1 cellular context compared by ENCODE assay signal in the genomic region with DNA sequence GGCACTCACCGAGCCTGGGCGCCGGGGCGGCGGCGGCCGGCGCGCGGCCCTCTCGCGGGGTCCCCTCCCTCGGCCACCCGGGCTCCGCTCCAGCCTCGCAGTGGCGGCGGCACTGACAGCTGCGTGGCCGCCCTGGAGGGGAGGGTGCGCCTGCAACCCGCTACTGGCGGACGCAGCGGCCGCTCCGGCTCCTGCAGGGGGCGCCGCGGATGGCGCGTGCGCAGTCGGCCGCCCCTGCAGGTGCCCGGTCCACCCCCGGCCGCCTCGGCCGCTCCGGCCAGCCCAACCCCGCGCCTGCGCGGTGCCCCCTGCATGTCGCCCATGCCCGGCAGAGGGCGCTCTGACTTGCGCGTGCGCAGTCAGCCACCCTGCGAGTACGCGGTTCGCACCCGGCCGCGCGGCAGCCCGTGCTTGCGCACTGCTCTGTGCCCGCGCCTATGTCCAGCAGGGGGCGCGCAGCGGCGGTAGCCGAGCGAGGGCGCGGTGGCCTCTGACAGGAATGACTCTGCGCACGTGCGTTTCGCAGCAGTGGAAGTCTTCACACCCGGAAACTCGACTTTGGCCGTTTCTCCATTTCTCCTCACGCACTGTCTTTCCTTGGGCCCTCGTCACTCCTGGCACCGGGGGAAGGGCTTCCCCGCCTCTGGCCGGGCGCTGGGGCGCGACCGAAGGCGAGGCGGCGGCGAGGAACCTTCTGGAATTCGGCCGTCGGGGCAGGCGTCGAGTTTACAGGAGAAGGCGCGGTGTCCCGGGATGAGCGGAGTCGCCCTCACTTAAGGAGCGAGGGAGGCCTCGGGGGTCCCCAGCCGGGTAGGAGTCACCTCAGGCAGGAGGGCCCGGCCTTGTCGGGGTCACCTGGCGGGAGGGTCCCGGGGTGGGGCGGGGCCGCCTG.
TF ChIP-seq lines count a peak whose summit lies in the region.

A gene (minus strand): TSS at position 165 of the 892 bp plus-strand sequence. CDS start 14,262 bp downstream, outside the sequence.

TF ChIP-seq in HepG2, 621 proteins besides CTCF, POLR2A, EP300 and RAD21 (continued from another document and continues in another):
- TF ChIP-seq WIZ (CRISPR knock-in tag; IDR thresholded peaks at IDR 0.05) = peak; percentile 80; the same call in 1 of the 2 replicates
- no peak for TF ChIP-seq RFX1 (IDR thresholded peaks at IDR 0.05)
- TF ChIP-seq, protein P1, sequence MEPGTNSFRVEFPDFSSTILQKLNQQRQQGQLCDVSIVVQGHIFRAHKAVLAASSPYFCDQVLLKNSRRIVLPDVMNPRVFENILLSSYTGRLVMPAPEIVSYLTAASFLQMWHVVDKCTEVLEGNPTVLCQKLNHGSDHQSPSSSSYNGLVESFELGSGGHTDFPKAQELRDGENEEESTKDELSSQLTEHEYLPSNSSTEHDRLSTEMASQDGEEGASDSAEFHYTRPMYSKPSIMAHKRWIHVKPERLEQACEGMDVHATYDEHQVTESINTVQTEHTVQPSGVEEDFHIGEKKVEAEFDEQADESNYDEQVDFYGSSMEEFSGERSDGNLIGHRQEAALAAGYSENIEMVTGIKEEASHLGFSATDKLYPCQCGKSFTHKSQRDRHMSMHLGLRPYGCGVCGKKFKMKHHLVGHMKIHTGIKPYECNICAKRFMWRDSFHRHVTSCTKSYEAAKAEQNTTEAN (CRISPR knock-in tag; conservative IDR thresholded peaks at IDR 0.05) = peak; percentile 93
- TF ChIP-seq ZNF772 (CRISPR knock-in tag; IDR thresholded peaks at IDR 0.05) = peak; percentile 86; the same call in 1 of the 2 replicates
- peak; percentile 86 for TF ChIP-seq JDP2 (CRISPR knock-in tag; IDR thresholded peaks at IDR 0.05; ENCODE audit: borderline replicate concordance)
- TF ChIP-seq RBAK (CRISPR knock-in tag; IDR thresholded peaks at IDR 0.05) = no peak
- no peak for TF ChIP-seq LCORL (IDR thresholded peaks at IDR 0.05)
- peak; percentile 85 for TF ChIP-seq LCORL (CRISPR knock-in tag; IDR thresholded peaks at IDR 0.05)
- TF ChIP-seq, protein P2, sequence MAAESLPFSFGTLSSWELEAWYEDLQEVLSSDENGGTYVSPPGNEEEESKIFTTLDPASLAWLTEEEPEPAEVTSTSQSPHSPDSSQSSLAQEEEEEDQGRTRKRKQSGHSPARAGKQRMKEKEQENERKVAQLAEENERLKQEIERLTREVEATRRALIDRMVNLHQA (CRISPR knock-in tag; IDR thresholded peaks at IDR 0.05) = no peak
- 0 out of 2 replicates have a peak, but pooled peaks have one; percentile 8 for TF ChIP-seq KDM1A (CRISPR knock-in tag; IDR thresholded peaks at IDR 0.05)
- peak; percentile 74 for TF ChIP-seq BCL6 (CRISPR knock-in tag; IDR thresholded peaks at IDR 0.05)
- TF ChIP-seq NFE2L2 (IDR thresholded peaks at IDR 0.05; ENCODE audit: low read length) = no peak
- no peak for TF ChIP-seq ZNF816 (CRISPR knock-in tag; IDR thresholded peaks at IDR 0.05; ENCODE audit: borderline replicate concordance)
- peak; percentile 85 for TF ChIP-seq SAP130 (CRISPR knock-in tag; IDR thresholded peaks at IDR 0.05; ENCODE audit: low read depth)
- TF ChIP-seq CCDC6 (CRISPR knock-in tag; IDR thresholded peaks at IDR 0.05) = peak; percentile 98
- no peak for TF ChIP-seq ATAD3A (CRISPR knock-in tag; IDR thresholded peaks at IDR 0.05)
- TF ChIP-seq ZNF431 (CRISPR knock-in tag; IDR thresholded peaks at IDR 0.05; ENCODE audit: borderline replicate concordance, low read depth) = peak; percentile 88; the same call in 1 of the 2 replicates
- TF ChIP-seq, protein P3, sequence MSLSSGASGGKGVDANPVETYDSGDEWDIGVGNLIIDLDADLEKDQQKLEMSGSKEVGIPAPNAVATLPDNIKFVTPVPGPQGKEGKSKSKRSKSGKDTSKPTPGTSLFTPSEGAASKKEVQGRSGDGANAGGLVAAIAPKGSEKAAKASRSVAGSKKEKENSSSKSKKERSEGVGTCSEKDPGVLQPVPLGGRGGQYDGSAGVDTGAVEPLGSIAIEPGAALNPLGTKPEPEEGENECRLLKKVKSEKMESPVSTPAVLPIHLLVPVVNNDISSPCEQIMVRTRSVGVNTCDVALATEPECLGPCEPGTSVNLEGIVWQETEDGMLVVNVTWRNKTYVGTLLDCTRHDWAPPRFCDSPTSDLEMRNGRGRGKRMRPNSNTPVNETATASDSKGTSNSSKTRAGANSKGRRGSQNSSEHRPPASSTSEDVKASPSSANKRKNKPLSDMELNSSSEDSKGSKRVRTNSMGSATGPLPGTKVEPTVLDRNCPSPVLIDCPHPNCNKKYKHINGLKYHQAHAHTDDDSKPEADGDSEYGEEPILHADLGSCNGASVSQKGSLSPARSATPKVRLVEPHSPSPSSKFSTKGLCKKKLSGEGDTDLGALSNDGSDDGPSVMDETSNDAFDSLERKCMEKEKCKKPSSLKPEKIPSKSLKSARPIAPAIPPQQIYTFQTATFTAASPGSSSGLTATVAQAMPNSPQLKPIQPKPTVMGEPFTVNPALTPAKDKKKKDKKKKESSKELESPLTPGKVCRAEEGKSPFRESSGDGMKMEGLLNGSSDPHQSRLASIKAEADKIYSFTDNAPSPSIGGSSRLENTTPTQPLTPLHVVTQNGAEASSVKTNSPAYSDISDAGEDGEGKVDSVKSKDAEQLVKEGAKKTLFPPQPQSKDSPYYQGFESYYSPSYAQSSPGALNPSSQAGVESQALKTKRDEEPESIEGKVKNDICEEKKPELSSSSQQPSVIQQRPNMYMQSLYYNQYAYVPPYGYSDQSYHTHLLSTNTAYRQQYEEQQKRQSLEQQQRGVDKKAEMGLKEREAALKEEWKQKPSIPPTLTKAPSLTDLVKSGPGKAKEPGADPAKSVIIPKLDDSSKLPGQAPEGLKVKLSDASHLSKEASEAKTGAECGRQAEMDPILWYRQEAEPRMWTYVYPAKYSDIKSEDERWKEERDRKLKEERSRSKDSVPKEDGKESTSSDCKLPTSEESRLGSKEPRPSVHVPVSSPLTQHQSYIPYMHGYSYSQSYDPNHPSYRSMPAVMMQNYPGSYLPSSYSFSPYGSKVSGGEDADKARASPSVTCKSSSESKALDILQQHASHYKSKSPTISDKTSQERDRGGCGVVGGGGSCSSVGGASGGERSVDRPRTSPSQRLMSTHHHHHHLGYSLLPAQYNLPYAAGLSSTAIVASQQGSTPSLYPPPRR (CRISPR knock-in tag; IDR thresholded peaks at IDR 0.05; ENCODE audit: borderline replicate concordance) = peak; percentile 67
- TF ChIP-seq NBN (conservative IDR thresholded peaks at IDR 0.05) = no peak
- peak; percentile 97 for TF ChIP-seq BHLHE40 (IDR thresholded peaks at IDR 0.05; ENCODE audit: low read length)
- peak; percentile 81; the same call in 1 of the 2 replicates for TF ChIP-seq ZNF180 (CRISPR knock-in tag; IDR thresholded peaks at IDR 0.05; ENCODE audit: borderline replicate concordance, low read depth)
- TF ChIP-seq SALL1 (CRISPR knock-in tag; IDR thresholded peaks at IDR 0.05) = peak; percentile 98
- TF ChIP-seq GPN1 (CRISPR knock-in tag; IDR thresholded peaks at IDR 0.05; ENCODE audit: borderline replicate concordance) = no peak; the same call in 1 of the 2 replicates
- TF ChIP-seq ZNF484 (CRISPR knock-in tag; IDR thresholded peaks at IDR 0.05; ENCODE audit: borderline replicate concordance, low read depth) = peak; percentile 91; the same call in 1 of the 2 replicates
- no peak for TF ChIP-seq NR2F2 (IDR thresholded peaks at IDR 0.05; ENCODE audit: borderline replicate concordance, low read depth)
- TF ChIP-seq, protein P4, sequence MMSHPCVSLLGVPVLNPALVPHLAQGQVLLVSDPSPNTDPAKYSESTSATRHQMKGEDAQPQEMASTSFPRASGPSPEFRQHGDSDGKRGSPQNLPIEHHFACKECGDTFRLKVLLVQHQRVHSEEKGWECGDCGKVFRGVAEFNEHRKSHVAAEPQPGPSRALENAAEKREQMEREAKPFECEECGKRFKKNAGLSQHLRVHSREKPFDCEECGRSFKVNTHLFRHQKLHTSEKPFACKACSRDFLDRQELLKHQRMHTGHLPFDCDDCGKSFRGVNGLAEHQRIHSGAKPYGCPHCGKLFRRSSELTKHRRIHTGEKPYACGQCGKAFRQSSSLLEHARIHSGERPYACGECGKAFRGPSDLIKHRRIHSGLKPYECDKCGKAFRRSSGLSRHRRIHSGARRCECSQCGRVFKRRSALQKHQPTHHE (CRISPR knock-in tag; IDR thresholded peaks at IDR 0.05; ENCODE audit: borderline replicate concordance) = peak; percentile 98; the same call in 1 of the 2 replicates
- TF ChIP-seq RFX3 (CRISPR knock-in tag; IDR thresholded peaks at IDR 0.05) = no peak
- TF ChIP-seq, protein P5, sequence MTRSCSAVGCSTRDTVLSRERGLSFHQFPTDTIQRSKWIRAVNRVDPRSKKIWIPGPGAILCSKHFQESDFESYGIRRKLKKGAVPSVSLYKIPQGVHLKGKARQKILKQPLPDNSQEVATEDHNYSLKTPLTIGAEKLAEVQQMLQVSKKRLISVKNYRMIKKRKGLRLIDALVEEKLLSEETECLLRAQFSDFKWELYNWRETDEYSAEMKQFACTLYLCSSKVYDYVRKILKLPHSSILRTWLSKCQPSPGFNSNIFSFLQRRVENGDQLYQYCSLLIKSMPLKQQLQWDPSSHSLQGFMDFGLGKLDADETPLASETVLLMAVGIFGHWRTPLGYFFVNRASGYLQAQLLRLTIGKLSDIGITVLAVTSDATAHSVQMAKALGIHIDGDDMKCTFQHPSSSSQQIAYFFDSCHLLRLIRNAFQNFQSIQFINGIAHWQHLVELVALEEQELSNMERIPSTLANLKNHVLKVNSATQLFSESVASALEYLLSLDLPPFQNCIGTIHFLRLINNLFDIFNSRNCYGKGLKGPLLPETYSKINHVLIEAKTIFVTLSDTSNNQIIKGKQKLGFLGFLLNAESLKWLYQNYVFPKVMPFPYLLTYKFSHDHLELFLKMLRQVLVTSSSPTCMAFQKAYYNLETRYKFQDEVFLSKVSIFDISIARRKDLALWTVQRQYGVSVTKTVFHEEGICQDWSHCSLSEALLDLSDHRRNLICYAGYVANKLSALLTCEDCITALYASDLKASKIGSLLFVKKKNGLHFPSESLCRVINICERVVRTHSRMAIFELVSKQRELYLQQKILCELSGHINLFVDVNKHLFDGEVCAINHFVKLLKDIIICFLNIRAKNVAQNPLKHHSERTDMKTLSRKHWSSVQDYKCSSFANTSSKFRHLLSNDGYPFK (CRISPR knock-in tag; IDR thresholded peaks at IDR 0.05; ENCODE audit: borderline replicate concordance) = peak; percentile 85; the same call in 1 of the 2 replicates
- TF ChIP-seq ZNF235 (CRISPR knock-in tag; IDR thresholded peaks at IDR 0.05; ENCODE audit: borderline replicate concordance) = peak; percentile 97
- TF ChIP-seq, protein P6, sequence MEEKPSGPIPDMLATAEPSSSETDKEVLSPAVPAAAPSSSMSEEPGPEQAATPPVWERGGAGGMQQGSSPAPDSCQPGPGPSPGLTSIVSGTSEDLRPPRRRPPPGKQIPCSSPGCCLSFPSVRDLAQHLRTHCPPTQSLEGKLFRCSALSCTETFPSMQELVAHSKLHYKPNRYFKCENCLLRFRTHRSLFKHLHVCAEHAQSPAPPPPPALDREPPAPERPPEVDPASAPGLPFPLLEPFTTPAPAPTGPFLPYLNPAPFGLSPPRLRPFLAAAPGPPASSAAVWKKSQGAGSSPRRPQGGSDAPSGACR (CRISPR knock-in tag; IDR thresholded peaks at IDR 0.05) = 0 out of 2 replicates have a peak, but pooled peaks have one; percentile 75
- TF ChIP-seq, protein P7, sequence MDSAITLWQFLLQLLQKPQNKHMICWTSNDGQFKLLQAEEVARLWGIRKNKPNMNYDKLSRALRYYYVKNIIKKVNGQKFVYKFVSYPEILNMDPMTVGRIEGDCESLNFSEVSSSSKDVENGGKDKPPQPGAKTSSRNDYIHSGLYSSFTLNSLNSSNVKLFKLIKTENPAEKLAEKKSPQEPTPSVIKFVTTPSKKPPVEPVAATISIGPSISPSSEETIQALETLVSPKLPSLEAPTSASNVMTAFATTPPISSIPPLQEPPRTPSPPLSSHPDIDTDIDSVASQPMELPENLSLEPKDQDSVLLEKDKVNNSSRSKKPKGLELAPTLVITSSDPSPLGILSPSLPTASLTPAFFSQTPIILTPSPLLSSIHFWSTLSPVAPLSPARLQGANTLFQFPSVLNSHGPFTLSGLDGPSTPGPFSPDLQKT (CRISPR knock-in tag; IDR thresholded peaks at IDR 0.05; ENCODE audit: borderline replicate concordance) = peak; percentile 86; the same call in 1 of the 2 replicates
- TF ChIP-seq ZNF251 (CRISPR knock-in tag; IDR thresholded peaks at IDR 0.05) = peak; percentile 98
- TF ChIP-seq, protein P8, sequence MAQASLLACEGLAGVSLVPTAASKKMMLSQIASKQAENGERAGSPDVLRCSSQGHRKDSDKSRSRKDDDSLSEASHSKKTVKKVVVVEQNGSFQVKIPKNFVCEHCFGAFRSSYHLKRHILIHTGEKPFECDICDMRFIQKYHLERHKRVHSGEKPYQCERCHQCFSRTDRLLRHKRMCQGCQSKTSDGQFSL (CRISPR knock-in tag; IDR thresholded peaks at IDR 0.05) = peak; percentile 78; the same call in 1 of the 2 replicates
- peak; percentile 84; the same call in 1 of the 2 replicates for TF ChIP-seq TP53 (CRISPR knock-in tag; conservative IDR thresholded peaks at IDR 0.05)
- TF ChIP-seq, protein P9, sequence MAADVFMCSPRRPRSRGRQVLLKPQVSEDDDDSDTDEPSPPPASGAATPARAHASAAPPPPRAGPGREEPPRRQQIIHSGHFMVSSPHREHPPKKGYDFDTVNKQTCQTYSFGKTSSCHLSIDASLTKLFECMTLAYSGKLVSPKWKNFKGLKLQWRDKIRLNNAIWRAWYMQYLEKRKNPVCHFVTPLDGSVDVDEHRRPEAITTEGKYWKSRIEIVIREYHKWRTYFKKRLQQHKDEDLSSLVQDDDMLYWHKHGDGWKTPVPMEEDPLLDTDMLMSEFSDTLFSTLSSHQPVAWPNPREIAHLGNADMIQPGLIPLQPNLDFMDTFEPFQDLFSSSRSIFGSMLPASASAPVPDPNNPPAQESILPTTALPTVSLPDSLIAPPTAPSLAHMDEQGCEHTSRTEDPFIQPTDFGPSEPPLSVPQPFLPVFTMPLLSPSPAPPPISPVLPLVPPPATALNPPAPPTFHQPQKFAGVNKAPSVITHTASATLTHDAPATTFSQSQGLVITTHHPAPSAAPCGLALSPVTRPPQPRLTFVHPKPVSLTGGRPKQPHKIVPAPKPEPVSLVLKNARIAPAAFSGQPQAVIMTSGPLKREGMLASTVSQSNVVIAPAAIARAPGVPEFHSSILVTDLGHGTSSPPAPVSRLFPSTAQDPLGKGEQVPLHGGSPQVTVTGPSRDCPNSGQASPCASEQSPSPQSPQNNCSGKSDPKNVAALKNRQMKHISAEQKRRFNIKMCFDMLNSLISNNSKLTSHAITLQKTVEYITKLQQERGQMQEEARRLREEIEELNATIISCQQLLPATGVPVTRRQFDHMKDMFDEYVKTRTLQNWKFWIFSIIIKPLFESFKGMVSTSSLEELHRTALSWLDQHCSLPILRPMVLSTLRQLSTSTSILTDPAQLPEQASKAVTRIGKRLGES (CRISPR knock-in tag; IDR thresholded peaks at IDR 0.05; ENCODE audit: borderline replicate concordance) = peak; percentile 93
- TF ChIP-seq ZNF337 (CRISPR knock-in tag; IDR thresholded peaks at IDR 0.05; ENCODE audit: borderline replicate concordance, low read depth) = peak; percentile 96; the same call in 1 of the 2 replicates
- TF ChIP-seq ZNF615 (CRISPR knock-in tag; IDR thresholded peaks at IDR 0.05; ENCODE audit: borderline replicate concordance) = no peak
- TF ChIP-seq HMG20A (CRISPR knock-in tag; IDR thresholded peaks at IDR 0.05; ENCODE audit: borderline replicate concordance) = no peak; the same call in 1 of the 2 replicates
- no peak for TF ChIP-seq RORA (CRISPR knock-in tag; IDR thresholded peaks at IDR 0.05)
- peak; percentile 66; the same call in 1 of the 2 replicates for TF ChIP-seq ZNF296 (CRISPR knock-in tag; conservative IDR thresholded peaks at IDR 0.05)
- no peak for TF ChIP-seq MATR3 (CRISPR knock-in tag; IDR thresholded peaks at IDR 0.05)
- TF ChIP-seq ZNF333 (CRISPR knock-in tag; IDR thresholded peaks at IDR 0.05; ENCODE audit: borderline replicate concordance) = peak; percentile 98
